ENCODE assay signal across 2 cellular contexts in the genomic region with DNA sequence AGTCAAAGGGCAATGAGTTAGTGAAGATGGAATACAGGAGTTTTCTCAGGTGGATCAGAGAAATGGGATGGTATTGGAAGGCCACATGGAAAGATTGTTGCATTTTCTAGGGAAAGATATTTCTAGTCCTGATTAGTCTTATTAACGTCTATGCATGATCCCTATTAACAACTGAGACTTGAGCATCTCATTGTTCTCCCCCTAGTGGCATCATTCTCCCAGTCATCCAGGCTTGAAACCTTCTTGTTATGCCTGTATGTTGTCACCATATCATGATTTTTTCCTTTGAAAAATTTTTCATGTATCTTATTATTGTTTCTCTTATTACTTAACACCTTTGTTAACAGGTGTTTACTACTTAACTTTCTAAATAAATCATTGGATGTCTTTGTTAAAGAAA.
TF ChIP-seq lines count a peak whose summit lies in the region.

No MANE protein-coding gene starts in this region.

TF ChIP-seq in IMR-90, 13 proteins besides CTCF, POLR2A, EP300 and RAD21:
- TF ChIP-seq RFX5 (IDR thresholded peaks at IDR 0.05; ENCODE audit: low read depth, low read length) (no peak), NFE2L2 (IDR thresholded peaks at IDR 0.05; ENCODE audit: low read depth, low read length) (no peak), CHD1 (IDR thresholded peaks at IDR 0.05; ENCODE audit: low read depth, low read length) (no peak), MAZ (IDR thresholded peaks at IDR 0.05; ENCODE audit: borderline replicate concordance, low read depth, low read length) (no peak), MAFK (IDR thresholded peaks at IDR 0.05; ENCODE audit: low read depth, low read length) (no peak), MXI1 (IDR thresholded peaks at IDR 0.05; ENCODE audit: borderline replicate concordance, low read depth, low read length) (no peak), BHLHE40 (IDR thresholded peaks at IDR 0.05; ENCODE audit: low read depth, low read length) (no peak), RCOR1 (IDR thresholded peaks at IDR 0.05; ENCODE audit: insufficient replicate concordance, low read length) (no peak), SMC3 (IDR thresholded peaks at IDR 0.05; ENCODE audit: low read depth, low read length) (no peak), FOS (IDR thresholded peaks at IDR 0.05; ENCODE audit: low read depth, low read length) (no peak)

TF ChIP-seq in GM12878, 131 proteins besides CTCF, POLR2A, EP300 and RAD21:
- TF ChIP-seq SMC3 (IDR thresholded peaks at IDR 0.05; ENCODE audit: borderline replicate concordance, low read length): peak; percentile 15; the same call in 1 of the 2 replicates
- TF ChIP-seq, protein P1, sequence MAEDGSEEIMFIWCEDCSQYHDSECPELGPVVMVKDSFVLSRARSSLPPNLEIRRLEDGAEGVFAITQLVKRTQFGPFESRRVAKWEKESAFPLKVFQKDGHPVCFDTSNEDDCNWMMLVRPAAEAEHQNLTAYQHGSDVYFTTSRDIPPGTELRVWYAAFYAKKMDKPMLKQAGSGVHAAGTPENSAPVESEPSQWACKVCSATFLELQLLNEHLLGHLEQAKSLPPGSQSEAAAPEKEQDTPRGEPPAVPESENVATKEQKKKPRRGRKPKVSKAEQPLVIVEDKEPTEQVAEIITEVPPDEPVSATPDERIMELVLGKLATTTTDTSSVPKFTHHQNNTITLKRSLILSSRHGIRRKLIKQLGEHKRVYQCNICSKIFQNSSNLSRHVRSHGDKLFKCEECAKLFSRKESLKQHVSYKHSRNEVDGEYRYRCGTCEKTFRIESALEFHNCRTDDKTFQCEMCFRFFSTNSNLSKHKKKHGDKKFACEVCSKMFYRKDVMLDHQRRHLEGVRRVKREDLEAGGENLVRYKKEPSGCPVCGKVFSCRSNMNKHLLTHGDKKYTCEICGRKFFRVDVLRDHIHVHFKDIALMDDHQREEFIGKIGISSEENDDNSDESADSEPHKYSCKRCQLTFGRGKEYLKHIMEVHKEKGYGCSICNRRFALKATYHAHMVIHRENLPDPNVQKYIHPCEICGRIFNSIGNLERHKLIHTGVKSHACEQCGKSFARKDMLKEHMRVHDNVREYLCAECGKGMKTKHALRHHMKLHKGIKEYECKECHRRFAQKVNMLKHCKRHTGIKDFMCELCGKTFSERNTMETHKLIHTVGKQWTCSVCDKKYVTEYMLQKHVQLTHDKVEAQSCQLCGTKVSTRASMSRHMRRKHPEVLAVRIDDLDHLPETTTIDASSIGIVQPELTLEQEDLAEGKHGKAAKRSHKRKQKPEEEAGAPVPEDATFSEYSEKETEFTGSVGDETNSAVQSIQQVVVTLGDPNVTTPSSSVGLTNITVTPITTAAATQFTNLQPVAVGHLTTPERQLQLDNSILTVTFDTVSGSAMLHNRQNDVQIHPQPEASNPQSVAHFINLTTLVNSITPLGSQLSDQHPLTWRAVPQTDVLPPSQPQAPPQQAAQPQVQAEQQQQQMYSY (CRISPR knock-in tag; IDR thresholded peaks at IDR 0.05): no peak
- TF ChIP-seq ESRRA (IDR thresholded peaks at IDR 0.05; ENCODE audit: low read length): no peak
- TF ChIP-seq NFIC (IDR thresholded peaks at IDR 0.05; ENCODE audit: low read depth, low read length): no peak
- TF ChIP-seq, protein P2, sequence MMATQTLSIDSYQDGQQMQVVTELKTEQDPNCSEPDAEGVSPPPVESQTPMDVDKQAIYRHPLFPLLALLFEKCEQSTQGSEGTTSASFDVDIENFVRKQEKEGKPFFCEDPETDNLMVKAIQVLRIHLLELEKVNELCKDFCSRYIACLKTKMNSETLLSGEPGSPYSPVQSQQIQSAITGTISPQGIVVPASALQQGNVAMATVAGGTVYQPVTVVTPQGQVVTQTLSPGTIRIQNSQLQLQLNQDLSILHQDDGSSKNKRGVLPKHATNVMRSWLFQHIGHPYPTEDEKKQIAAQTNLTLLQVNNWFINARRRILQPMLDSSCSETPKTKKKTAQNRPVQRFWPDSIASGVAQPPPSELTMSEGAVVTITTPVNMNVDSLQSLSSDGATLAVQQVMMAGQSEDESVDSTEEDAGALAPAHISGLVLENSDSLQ (IDR thresholded peaks at IDR 0.05): no peak
- TF ChIP-seq GABPA (IDR thresholded peaks at IDR 0.05; ENCODE audit: low read depth): no peak
- TF ChIP-seq MXI1 (IDR thresholded peaks at IDR 0.05; ENCODE audit: low read depth, low read length): no peak
